ENCODE assay signal across 15 cellular contexts in the genomic region with DNA sequence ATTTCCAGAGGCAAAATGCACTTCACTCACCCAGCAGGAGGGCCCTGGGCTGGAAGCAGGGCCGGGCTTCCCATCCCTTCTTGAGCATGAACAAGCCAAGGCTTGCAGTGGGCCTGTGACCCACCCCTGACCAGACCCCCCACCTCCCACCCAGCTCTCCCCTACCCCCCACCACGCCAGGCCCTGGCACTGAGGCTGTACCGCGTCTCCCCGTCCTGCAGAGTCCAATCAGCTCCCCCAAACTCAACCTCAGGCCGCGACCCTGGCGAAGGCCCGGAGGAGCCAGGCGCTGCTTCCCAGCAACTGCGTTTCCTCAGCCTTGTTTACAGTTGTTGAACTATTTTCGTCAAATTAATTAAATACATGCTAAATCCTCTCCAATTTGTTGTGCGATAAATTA. TPM values are rescaled to one million over a fixed set of nuclear protein-coding genes. Genes with fewer than 3 reads are reported as not detected.
DNase-seq lines count a peak whose midpoint lies in the region; TF ChIP-seq lines count a peak whose summit lies in the region.
"Had no signal": no experiment of that assay in that cellular context is flagged by ENCODE, and none has a peak within 500 bp of the region (broad histone marks: within the 10 kb centered on the region; RNA-seq: fewer than 3 reads in every experiment).

No MANE protein-coding gene starts in this region.

- H3K9me3 ChIP-seq in neural progenitor cell (ENCODE audit: low read depth) (no peaks in the 10 kb centered on the region), Caco-2 (no peaks in the 10 kb centered on the region), spleen (no peaks in the 10 kb centered on the region)

- H3K36me3 Mint-ChIP-seq in neural progenitor cell: no peaks in the 10 kb centered on the region
- no peaks in the 10 kb centered on the region for H3K36me3 Mint-ChIP-seq in Caco-2 (ENCODE audit: insufficient read depth, unreplicated experiment)
- H3K36me3 Mint-ChIP-seq: CD4-positive, alpha-beta memory T cell had no signal

- no TSS peak for BruUV-seq in Caco-2 (replicated peaks; lab: Mats Ljungman, UMichigan)

- intact Hi-C loops in Caco-2 (cut with micrococcal nuclease; ENCODE audit: unreplicated experiment) (no loop called here), spleen (cut with DNase I; ENCODE audit: low total_unique reads) (no loop called here)

- H2AFZ ChIP-seq in neural progenitor cell (replicated peaks): peak overlapping the region; percentile 72

- no peak overlapping the region for H3K27ac ChIP-seq in neural progenitor cell
- no peak overlapping the region for H3K27ac ChIP-seq in spleen

- H3K4me1 ChIP-seq in neural progenitor cell (no peaks in the 10 kb centered on the region), Caco-2 (peaks cover 9% of the 10 kb centered on the region; the same call in 1 of the 2 replicates), spleen (no peaks in the 10 kb centered on the region)

- TF ChIP-seq POLR2A in spleen (IDR thresholded peaks at IDR 0.05): no peak

- H3F3A ChIP-seq in neural progenitor cell (ENCODE audit: low read depth): no peaks in the 10 kb centered on the region

- TF ChIP-seq CTCF in GM10248 (IDR thresholded peaks at IDR 0.05; ENCODE audit: control extremely low read depth, extremely low read depth, low read depth, missing control alignments) (no peak), neural progenitor cell (IDR thresholded peaks at IDR 0.05) (no peak), Caco-2 (IDR thresholded peaks at IDR 0.05; ENCODE audit: insufficient read depth in 1 of 2, low read depth in 1 of 2, low read length in 1 of 2, severe bottlenecking in 1 of 2, unreplicated experiment in 1 of 2) (no peak), spleen (IDR thresholded peaks at IDR 0.05 in 8 of 11, conservative IDR thresholded peaks at IDR 0.05 in 3 of 11) (no peak)

- POLR2A ChIA-PET in GM10248 (lab: Yijun Ruan, JAX): no interaction called here
- POLR2A ChIA-PET in Caco-2 (lab: Charles Lee): interaction anchor here (0.6 kb wide), 1 partner anchor 754 kb away, joined by 7 read pairs; no protein-coding TSS in a partner anchor

- H3K4me2 ChIP-seq in neural progenitor cell: no peak overlapping the region

- no peaks in the 10 kb centered on the region for H3K9me3 Mint-ChIP-seq in neural progenitor cell
- no peaks in the 10 kb centered on the region for H3K9me3 Mint-ChIP-seq in Caco-2 (ENCODE audit: unreplicated experiment)
- H3K9me3 Mint-ChIP-seq: CD4-positive, alpha-beta memory T cell had no signal

- H3K9ac ChIP-seq in neural progenitor cell: no peak overlapping the region

- peaks cover 2% of the 10 kb centered on the region for H3K4me1 Mint-ChIP-seq in neural progenitor cell
- H3K4me1 Mint-ChIP-seq in Caco-2 (ENCODE audit: low read depth, unreplicated experiment): no peaks in the 10 kb centered on the region

- H3K79me2 ChIP-seq in neural progenitor cell (ENCODE audit: low read depth): no peaks in the 10 kb centered on the region

- CTCF ChIA-PET in GM10248 (lab: Yijun Ruan, JAX) (no interaction called here), Caco-2 (lab: Charles Lee) (no interaction called here)

- H3K4me3 ChIP-seq in neural progenitor cell (no peak overlapping the region), Caco-2 (ENCODE audit: low read depth, low read length) (no peak overlapping the region), spleen (no peak overlapping the region)

- H4K20me1 ChIP-seq in neural progenitor cell (ENCODE audit: low read depth): no peaks in the 10 kb centered on the region

- H3K36me3 ChIP-seq in neural progenitor cell (no peaks in the 10 kb centered on the region), Caco-2 (ENCODE audit: control insufficient read depth, insufficient read depth, low read length) (no peaks in the 10 kb centered on the region), spleen (no peaks in the 10 kb centered on the region)

- DNase-seq in GM10248 (ENCODE audit: extremely low spot score): peak; percentile 10
- peak; percentile 11 for DNase-seq in iPS-NIHi11 (ENCODE audit: low spot score)
- DNase-seq in neural progenitor cell (ENCODE audit: low spot score): no peak
- no peak for DNase-seq in Caco-2
- no peak for DNase-seq in spleen
- DNase-seq in stimulated activated naive CD4-positive, alpha-beta T cell (lab: John Stamatoyannopoulos, UW): no peak
- DNase-seq: C1 segment of cervical spinal cord; CD4-positive, alpha-beta memory T cell; COR-L47; DMS 273 treated with DMSO at 0.1 percent for 48 hours; DMS79; EL; GDM1; GOT3 had no signal

- H3K27me3 ChIP-seq in neural progenitor cell (no peaks in the 10 kb centered on the region), Caco-2 (replicated peaks; ENCODE audit: control insufficient read depth, insufficient read depth, low read length) (no peaks in the 10 kb centered on the region), spleen (replicated peaks in 1 of 7) (peaks cover 0 to 20% (median 0%) of the 10 kb centered on the region in 7 donors)

- 79 to 90% (median 88%) methylated on average over 12 to 13 of the region's 13 CpGs for WGBS in spleen, 5 donors

- no peak overlapping the region for H3K4me3 Mint-ChIP-seq in neural progenitor cell
- no peak overlapping the region for H3K4me3 Mint-ChIP-seq in Caco-2 (ENCODE audit: unreplicated experiment)
- H3K4me3 Mint-ChIP-seq: CD4-positive, alpha-beta memory T cell had no signal

- H3K27me3 Mint-ChIP-seq in neural progenitor cell (ENCODE audit: insufficient read depth, low read depth) (peaks cover 15% of the 10 kb centered on the region), Caco-2 (ENCODE audit: insufficient read depth, unreplicated experiment) (no peaks in the 10 kb centered on the region)

- H3K27ac Mint-ChIP-seq in neural progenitor cell (no peak overlapping the region), Caco-2 (ENCODE audit: unreplicated experiment) (no peak overlapping the region)
- H3K27ac Mint-ChIP-seq: CD4-positive, alpha-beta memory T cell had no signal

RNA-seq across cellular contexts. Expression of gene MYL10, which starts 16.9 kb away (rescaled TPM):
- not detected in 2 replicates for total RNA-seq in neural progenitor cell (ENCODE audit: low replicate concordance)
- not detected in 2 replicates for total RNA-seq in Caco-2 (2022)
- not detected for total RNA-seq in spleen
- polyA plus RNA-seq in spleen: not detected
- total RNA-seq: A172; CD4-positive, alpha-beta memory T cell had no signal
- polyA plus RNA-seq: CD4-positive, alpha-beta memory T cell had no signal

Comparison
In these comparisons a context has a peak if more than half of its experiments do, and no peak if none do; other contexts are left out.
1. DNase-seq: peak in GM10248 (single experiment) and iPS-NIHi11 (single experiment); none in neural progenitor cell (single experiment), Caco-2 (0 of 2), spleen (single experiment) and stimulated activated naive CD4-positive, alpha-beta T cell (0 of 6).